ENCODE assay signal across 10 cellular contexts in genomic region chr1:78831731-78832360, GRCh38.
DNase-seq lines count a peak whose midpoint lies in the region; ATAC-seq lines count a peak whose summit lies in the region.
"Had no signal": no experiment of that assay in that cellular context is flagged by ENCODE, and none has a peak within 500 bp of the region (broad histone marks: within the 10 kb centered on the region; RNA-seq: fewer than 3 reads in every experiment).

No MANE protein-coding gene starts in this region.

- H3K9me3 Mint-ChIP-seq in immature natural killer cell = peaks cover 0 to 5% (median under 1%) of the 10 kb centered on the region in 6 donors

- no peaks in the 10 kb centered on the region for H3K36me3 ChIP-seq in skeletal muscle satellite cell (ENCODE audit: insufficient read depth, low read length)

- no peaks in the 10 kb centered on the region for H3K36me3 Mint-ChIP-seq in immature natural killer cell

- H3K4me1 Mint-ChIP-seq in immature natural killer cell = peaks cover 0 to 3% of the 10 kb centered on the region in 2 donors

- peak overlapping the region; percentile 43 for H3K4me2 ChIP-seq in skeletal muscle satellite cell (ENCODE audit: low read length)

- H3K9ac ChIP-seq in skeletal muscle satellite cell (ENCODE audit: low read depth, low read length) = peak overlapping the region; percentile 71

- H3K9me3 ChIP-seq in skeletal muscle satellite cell (replicated peaks; ENCODE audit: low read length) = no peaks in the 10 kb centered on the region

- no peaks in the 10 kb centered on the region for H3K27me3 ChIP-seq in skeletal muscle satellite cell (ENCODE audit: control insufficient read depth, insufficient read depth, low read length)

- H3K4me3 Mint-ChIP-seq in immature natural killer cell = no peak overlapping the region

- ATAC-seq in GM19463 (IDR thresholded peaks at IDR 0.05; ENCODE audit: unreplicated experiment) (peak; percentile 55), GM21576 (IDR thresholded peaks at IDR 0.05; ENCODE audit: unreplicated experiment) (no peak)

- DNase-seq in NCI-H446 treated with DMSO at 0.1 percent for 48 hours (lab: John Stamatoyannopoulos, UW) = peak; percentile 87
- DNase-seq in epidermal melanocyte (ENCODE audit: insufficient read length, low spot score) = peak; percentile 46
- no peak for DNase-seq in immature natural killer cell
- no peak for DNase-seq in NCI-H2081 (lab: John Stamatoyannopoulos, UW)
- DNase-seq in C1 segment of cervical spinal cord (lab: John Stamatoyannopoulos, UW) = no peak
- DNase-seq: GOT3, NCI-H2227 treated with DMSO at 0.1 percent for 48 hours had no signal

- H3K4me3 ChIP-seq in skeletal muscle satellite cell (ENCODE audit: low read length) = no peak overlapping the region

- H3K27ac Mint-ChIP-seq in immature natural killer cell = no peak overlapping the region

- peaks cover 42% of the 10 kb centered on the region for H3K4me1 ChIP-seq in skeletal muscle satellite cell (ENCODE audit: control insufficient read depth, insufficient read depth, low read length)

- peaks cover 0 to 1% (median 0%) of the 10 kb centered on the region in 3 donors for H3K27me3 Mint-ChIP-seq in immature natural killer cell (ENCODE audit: low read depth in 3 of 3)

Comparison
In these comparisons a context has a peak if more than half of its experiments do, and no peak if none do; other contexts are left out.
1. DNase-seq: peak in NCI-H446 treated with DMSO at 0.1 percent for 48 hours (single experiment) and epidermal melanocyte (single experiment); none in immature natural killer cell (0 of 3), NCI-H2081 (0 of 2) and C1 segment of cervical spinal cord (0 of 14).